Comparison of ENCODE assay signal across 27 cellular contexts in the genomic region with DNA sequence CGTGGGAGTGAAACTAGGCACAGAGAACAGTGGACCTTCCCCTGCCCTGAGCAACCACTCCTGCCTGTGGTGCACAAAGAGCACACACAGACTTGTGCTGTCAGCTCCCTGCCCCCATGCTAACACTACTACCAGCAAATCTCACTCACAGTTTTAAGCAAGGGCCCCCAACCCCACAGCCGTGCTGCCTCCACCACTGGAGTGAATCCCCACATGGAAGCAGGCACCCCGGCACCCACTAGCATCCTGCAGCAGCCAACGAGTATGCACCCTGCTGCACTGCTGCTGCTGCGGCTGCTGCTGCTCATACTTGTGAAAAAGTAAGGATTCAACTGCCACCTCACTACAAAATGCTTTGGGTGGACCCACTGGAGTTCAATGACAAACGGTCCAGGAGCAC.
"Had no signal": no experiment of that assay in that cellular context is flagged by ENCODE, and none has a peak within 500 bp of the region (broad histone marks: within the 10 kb centered on the region; RNA-seq: fewer than 3 reads in every experiment).

No MANE protein-coding gene starts in this region.

- H3K27me3 Mint-ChIP-seq: naive thymus-derived CD4-positive, alpha-beta T cell; natural killer cell treated with Interleukin-12 subunit alpha and Interleukin-12 subunit beta and Interleukin-15 and Interleukin-18, amount 100 ng/mL, for 72 hours; stimulated activated naive CD8-positive, alpha-beta T cell treated with anti-CD3 and anti-CD28 coated beads, Interleukin-15, Interleukin-2, amounts not matched to agents 100 ng/mL and 50 ng/mL, for 24 hours had no signal

- H3K4me2 ChIP-seq: hepatocyte had no signal

- DNase-seq: islet precursor cell; kidney glomerular epithelial cell; midbrain; naive thymus-derived CD4-positive, alpha-beta T cell; nucleus accumbens; psoas muscle; stimulated activated CD4-positive, alpha-beta T cell treated with anti-CD3 and anti-CD28 coated beads, Interleukin-12 subunit alpha, Interleukin-12 subunit beta, amount 100 ng/mL, for 4 hours; stimulated activated CD4-positive, alpha-beta T cell treated with anti-CD3 and anti-CD28 coated beads, Interleukin-15, amount 100 ng/mL, for 24 hours; stimulated activated CD4-positive, alpha-beta T cell treated with anti-CD3 and anti-CD28 coated beads, Interleukin-4, amount 100 ng/mL, for 24 hours; stimulated activated naive CD4-positive, alpha-beta T cell; trophoblast cell; uterus had no signal

- H3K79me2 ChIP-seq: hepatocyte had no signal

- H3K27me3 ChIP-seq: heart left ventricle, hepatocyte, left lung, pancreas, right lobe of liver, suprapubic skin, tibial artery, uterus had no signal

- H3K4me3 Mint-ChIP-seq: naive thymus-derived CD4-positive, alpha-beta T cell; natural killer cell treated with Interleukin-12 subunit alpha and Interleukin-12 subunit beta and Interleukin-15 and Interleukin-18, amount 100 ng/mL, for 72 hours; stimulated activated effector memory CD8-positive, alpha-beta T cell treated with anti-CD3 and anti-CD28 coated beads, Interleukin-12 subunit alpha, Interleukin-12 subunit beta, amount 100 ng/mL, for 72 hours; stimulated activated naive CD8-positive, alpha-beta T cell treated with anti-CD3 and anti-CD28 coated beads, Interleukin-15, Interleukin-2, amounts not matched to agents 100 ng/mL and 50 ng/mL, for 24 hours had no signal

- H3K4me1 Mint-ChIP-seq: naive thymus-derived CD4-positive, alpha-beta T cell; stimulated activated effector memory CD8-positive, alpha-beta T cell treated with anti-CD3 and anti-CD28 coated beads, Interleukin-12 subunit alpha, Interleukin-12 subunit beta, amount 100 ng/mL, for 72 hours had no signal

- H3K9me3 ChIP-seq: left lung, mucosa of descending colon, pancreas, psoas muscle, right lobe of liver, suprapubic skin, thoracic aorta, tibial artery, uterus had no signal

- H2AFZ ChIP-seq: hepatocyte had no signal

- H3K27ac ChIP-seq: heart left ventricle, hepatocyte, left lung, pancreas, psoas muscle, right lobe of liver, skin epidermis, suprapubic skin, thoracic aorta, tibial artery, uterus had no signal

- ATAC-seq: heart left ventricle; left colon; left lung; mucosa of descending colon; naive thymus-derived CD4-positive, alpha-beta T cell; pancreas; psoas muscle had no signal

- H3K36me3 ChIP-seq: heart left ventricle, left lung, pancreas, right lobe of liver, suprapubic skin, thoracic aorta, tibial artery, uterus had no signal

- H3K36me3 Mint-ChIP-seq: naive thymus-derived CD4-positive, alpha-beta T cell; natural killer cell treated with Interleukin-12 subunit alpha and Interleukin-12 subunit beta and Interleukin-15 and Interleukin-18, amount 100 ng/mL, for 72 hours; stimulated activated effector memory CD8-positive, alpha-beta T cell treated with anti-CD3 and anti-CD28 coated beads, Interleukin-12 subunit alpha, Interleukin-12 subunit beta, amount 100 ng/mL, for 72 hours had no signal

- H3K27ac Mint-ChIP-seq: naive thymus-derived CD4-positive, alpha-beta T cell; natural killer cell treated with Interleukin-12 subunit alpha and Interleukin-12 subunit beta and Interleukin-15 and Interleukin-18, amount 100 ng/mL, for 72 hours; stimulated activated effector memory CD8-positive, alpha-beta T cell treated with anti-CD3 and anti-CD28 coated beads, Interleukin-12 subunit alpha, Interleukin-12 subunit beta, amount 100 ng/mL, for 72 hours; stimulated activated naive CD8-positive, alpha-beta T cell treated with anti-CD3 and anti-CD28 coated beads, Interleukin-15, Interleukin-2, amounts not matched to agents 100 ng/mL and 50 ng/mL, for 24 hours had no signal

- H3K4me1 ChIP-seq: heart left ventricle, left lung, pancreas, psoas muscle, right lobe of liver, suprapubic skin, tibial artery, uterus had no signal

- H3K4me3 ChIP-seq: heart left ventricle, hepatocyte, left lung, lung, mucosa of descending colon, pancreas, psoas muscle, right lobe of liver, skin epidermis, suprapubic skin, thoracic aorta, tibial artery, uterus had no signal
